ENCODE assay signal across 8 cellular contexts in genomic region chr9:124659099-124659659, GRCh38.
A peak's percentile ranks its signal among the peaks of the same experiment; 100 is the strongest.
DNase-seq lines count a peak whose midpoint lies in the region; ATAC-seq and TF ChIP-seq lines count a peak whose summit lies in the region.

No MANE protein-coding gene starts in this region.

- no peaks in the 10 kb centered on the region for H3K27me3 ChIP-seq in AG04450 (ENCODE audit: control insufficient read depth, insufficient read depth, low read length)

- H3K27ac ChIP-seq in AG04450 (ENCODE audit: low read depth, low read length) = peak overlapping the region; percentile 93

- H3K9me3 ChIP-seq in AG04450 (ENCODE audit: control insufficient read depth, insufficient read depth, low read length) = no peaks in the 10 kb centered on the region

- H3K27ac Mint-ChIP-seq in naive thymus-derived CD8-positive, alpha-beta T cell = peak overlapping the region; percentile 86 to 98 (median 94)

- CTCF ChIA-PET in AG04450 (lab: Charles Lee) = interaction anchor here (0.6 to 4.2 kb wide), 6 partner anchors 42 to 1151 kb away, joined by 3 to 19 read pairs (median 8); no protein-coding TSS in a partner anchor

- POLR2A ChIA-PET in AG04450 (lab: Yijun Ruan, JAX) = interaction anchor here (0.6 to 2.8 kb wide), 13 partner anchors 9 to 582 kb away, joined by 3 to 17 read pairs (median 4); partner anchors contain the start of genes HSPA5 and NR6A1
- POLR2A ChIA-PET in naive thymus-derived CD8-positive, alpha-beta T cell (lab: Charles Lee) = interaction anchor here (0.6 to 1.6 kb wide), 3 partner anchors 14 to 202 kb away, joined by 3 to 4 read pairs (median 4); no protein-coding TSS in a partner anchor

- no peaks in the 10 kb centered on the region for H3K9me3 Mint-ChIP-seq in naive thymus-derived CD8-positive, alpha-beta T cell

- H3K4me3 ChIP-seq in AG04450 (ENCODE audit: low read depth, low read length) (peak overlapping the region; percentile 71), fibroblast of the aortic adventitia (ENCODE audit: low read depth, low read length) (peak overlapping the region; percentile 70)

- DNase-seq in AG04450 (ENCODE audit: low read depth, low spot score) (peak; percentile 93), HPDE6-E6E7 (ENCODE audit: extremely low spot score) (peak; percentile 67), NOMO-1 treated with dmso at 0.1 percent for 144 hours (lab: John Stamatoyannopoulos, UW; ENCODE audit: unreplicated experiment) (peak; percentile 62), activated gamma-delta T cell (lab: John Stamatoyannopoulos, UW) (peak; percentile 9), fibroblast of the aortic adventitia (ENCODE audit: low read depth) (peak; percentile 96), superior temporal gyrus (ENCODE audit: extremely low spot score) (peak; percentile 89)
- peak in 9 of 10 donors; percentile 1 to 63 (median 18) for DNase-seq in naive thymus-derived CD8-positive, alpha-beta T cell

- peaks cover 0 to 4% (median 0%) of the 10 kb centered on the region in 5 donors for H3K27me3 Mint-ChIP-seq in naive thymus-derived CD8-positive, alpha-beta T cell

- no peaks in the 10 kb centered on the region for H3K36me3 Mint-ChIP-seq in naive thymus-derived CD8-positive, alpha-beta T cell

- TF ChIP-seq CTCF in AG04450 (IDR thresholded peaks at IDR 0.05; ENCODE audit: low read depth, low read length) (no peak), fibroblast of the aortic adventitia (IDR thresholded peaks at IDR 0.05; ENCODE audit: insufficient read depth, low read length) (no peak)

- peak overlapping the region; percentile 89 to 99 (median 95) for H3K4me3 Mint-ChIP-seq in naive thymus-derived CD8-positive, alpha-beta T cell

- peak; percentile 51 for ATAC-seq in GM18861 (IDR thresholded peaks at IDR 0.05; ENCODE audit: unreplicated experiment)
- peak; percentile 39 to 58 for ATAC-seq in naive thymus-derived CD8-positive, alpha-beta T cell

- H3K4me1 Mint-ChIP-seq in naive thymus-derived CD8-positive, alpha-beta T cell = peaks cover 7 to 52% (median 33%) of the 10 kb centered on the region in 4 donors

Comparison
In these comparisons a context has a peak if more than half of its experiments do, and no peak if none do; other contexts are left out.
1. Peak in every context shown above with its lines: DNase-seq, ATAC-seq, H3K4me3 ChIP-seq and H3K27ac ChIP-seq.
2. DNase-seq: peak in every context shown above with its lines; median percentile 96 in fibroblast of the aortic adventitia; 93 in AG04450; 89 in superior temporal gyrus; 67 in HPDE6-E6E7; 62 in NOMO-1 treated with dmso at 0.1 percent for 144 hours; 18 in naive thymus-derived CD8-positive, alpha-beta T cell; 9 in activated gamma-delta T cell.